In the genomic region with DNA sequence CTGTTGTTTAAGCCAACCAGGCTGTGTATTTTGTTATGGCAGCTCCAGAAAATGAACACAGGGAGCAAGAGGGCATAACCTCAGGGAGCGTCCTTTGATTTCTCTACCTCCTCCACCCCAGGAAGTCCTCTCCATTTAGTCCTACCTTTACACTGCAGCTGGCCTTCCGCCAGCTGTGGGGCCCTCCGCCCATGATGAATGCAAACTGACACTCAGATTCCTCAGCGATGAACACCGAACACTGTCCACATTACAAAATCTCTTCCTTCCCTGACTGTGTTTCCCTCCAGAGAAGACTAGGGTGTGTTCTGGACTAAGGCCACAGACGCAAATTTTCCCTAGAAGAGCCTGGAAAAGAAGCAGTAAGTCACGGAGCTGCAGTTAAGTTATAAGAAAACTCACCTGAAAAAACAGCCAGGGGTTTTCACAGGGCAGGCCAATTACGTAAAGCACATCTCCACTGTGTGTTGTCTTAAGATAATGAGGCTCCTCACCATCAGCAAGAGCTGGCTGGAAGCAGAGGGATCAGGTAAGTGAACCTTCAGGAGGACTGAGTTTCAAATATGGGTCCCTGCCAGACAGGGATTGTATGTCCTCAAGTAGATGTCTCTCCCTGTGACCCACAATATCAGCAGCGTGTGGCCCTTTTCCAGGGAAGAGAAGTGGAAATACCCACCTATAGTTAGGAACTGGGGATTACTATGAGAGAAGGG, we compare ENCODE assay signal across 2 cellular contexts.
A peak's percentile ranks its signal among the peaks of the same experiment; 100 is the strongest.
TF ChIP-seq lines count a peak whose summit lies in the region.

No MANE protein-coding gene starts in this region.

TF ChIP-seq in A549, 52 proteins besides CTCF, POLR2A, EP300 and RAD21 (continued from another document):
- TF ChIP-seq JUNB (IDR thresholded peaks at IDR 0.05) (peak; percentile 46), ESRRA (IDR thresholded peaks at IDR 0.05; ENCODE audit: borderline replicate concordance, low read length) (no peak), TFCP2L1 (CRISPR knock-in tag; IDR thresholded peaks at IDR 0.05) (no peak), EHF (CRISPR knock-in tag; IDR thresholded peaks at IDR 0.05) (no peak), RARB (CRISPR knock-in tag; IDR thresholded peaks at IDR 0.05) (no peak), PBX3 (IDR thresholded peaks at IDR 0.05) (no peak), ZSCAN20 (CRISPR knock-in tag; IDR thresholded peaks at IDR 0.05) (no peak), EHMT2 (IDR thresholded peaks at IDR 0.05; ENCODE audit: low read depth) (no peak), SREBF2 (IDR thresholded peaks at IDR 0.05) (no peak), SMC3 (IDR thresholded peaks at IDR 0.05) (0 out of 3 replicates have a peak, but pooled peaks have one; percentile 4), GATA3 (IDR thresholded peaks at IDR 0.05; ENCODE audit: borderline replicate concordance) (peak; percentile 48; the same call in 1 of the 2 replicates), NPAS2 (CRISPR knock-in tag; IDR thresholded peaks at IDR 0.05; ENCODE audit: borderline replicate concordance) (no peak), HOXA7 (CRISPR knock-in tag; IDR thresholded peaks at IDR 0.05) (no peak), ZNF302 (CRISPR knock-in tag; IDR thresholded peaks at IDR 0.05) (no peak), CBX8 (IDR thresholded peaks at IDR 0.05) (no peak), HEYL (CRISPR knock-in tag; IDR thresholded peaks at IDR 0.05) (no peak), PHF8 (IDR thresholded peaks at IDR 0.05; ENCODE audit: borderline replicate concordance, low read depth) (no peak), HDAC2 (IDR thresholded peaks at IDR 0.05) (no peak), FOSL2 (IDR thresholded peaks at IDR 0.05) (no peak), FOSL2 (CRISPR knock-in tag; IDR thresholded peaks at IDR 0.05) (0 out of 2 replicates have a peak, but pooled peaks have one; percentile 28), CEBPB (IDR thresholded peaks at IDR 0.05) (peak in 1 of 2 experiments; percentile 39; a peak in 1 of 4 replicates), ATOH8 (CRISPR knock-in tag; IDR thresholded peaks at IDR 0.05; ENCODE audit: low read depth) (no peak), JUN (IDR thresholded peaks at IDR 0.05) (peak in 1 of 2 experiments; percentile 26; a peak in 2 of 5 replicates), ZFP36 (IDR thresholded peaks at IDR 0.05; ENCODE audit: borderline replicate concordance, partially characterized antibody) (no peak), RCOR1 (IDR thresholded peaks at IDR 0.05; ENCODE audit: low read depth, low read length) (no peak), CBX2 (IDR thresholded peaks at IDR 0.05; ENCODE audit: borderline replicate concordance, low read depth) (no peak), FOXS1 (CRISPR knock-in tag; IDR thresholded peaks at IDR 0.05) (no peak), MYC (IDR thresholded peaks at IDR 0.05; ENCODE audit: borderline replicate concordance, low read length) (no peak), NR3C1 (IDR thresholded peaks at IDR 0.05) (no peak), CHD2 (IDR thresholded peaks at IDR 0.05; ENCODE audit: low read length, partially characterized antibody) (no peak), RFX5 (IDR thresholded peaks at IDR 0.05) (no peak), HOXB5 (CRISPR knock-in tag; IDR thresholded peaks at IDR 0.05) (no peak), BHLHE40 (IDR thresholded peaks at IDR 0.05; ENCODE audit: low read depth, low read length) (no peak)
- TF ChIP-seq, protein P1, sequence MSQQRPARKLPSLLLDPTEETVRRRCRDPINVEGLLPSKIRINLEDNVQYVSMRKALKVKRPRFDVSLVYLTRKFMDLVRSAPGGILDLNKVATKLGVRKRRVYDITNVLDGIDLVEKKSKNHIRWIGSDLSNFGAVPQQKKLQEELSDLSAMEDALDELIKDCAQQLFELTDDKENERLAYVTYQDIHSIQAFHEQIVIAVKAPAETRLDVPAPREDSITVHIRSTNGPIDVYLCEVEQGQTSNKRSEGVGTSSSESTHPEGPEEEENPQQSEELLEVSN (IDR thresholded peaks at IDR 0.05; ENCODE audit: borderline replicate concordance, low read depth), result no peak
- TF ChIP-seq, protein P2, sequence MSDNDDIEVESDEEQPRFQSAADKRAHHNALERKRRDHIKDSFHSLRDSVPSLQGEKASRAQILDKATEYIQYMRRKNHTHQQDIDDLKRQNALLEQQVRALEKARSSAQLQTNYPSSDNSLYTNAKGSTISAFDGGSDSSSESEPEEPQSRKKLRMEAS (IDR thresholded peaks at IDR 0.05), result no peak; the same call in 1 of the 2 replicates
- TF ChIP-seq, protein P3, sequence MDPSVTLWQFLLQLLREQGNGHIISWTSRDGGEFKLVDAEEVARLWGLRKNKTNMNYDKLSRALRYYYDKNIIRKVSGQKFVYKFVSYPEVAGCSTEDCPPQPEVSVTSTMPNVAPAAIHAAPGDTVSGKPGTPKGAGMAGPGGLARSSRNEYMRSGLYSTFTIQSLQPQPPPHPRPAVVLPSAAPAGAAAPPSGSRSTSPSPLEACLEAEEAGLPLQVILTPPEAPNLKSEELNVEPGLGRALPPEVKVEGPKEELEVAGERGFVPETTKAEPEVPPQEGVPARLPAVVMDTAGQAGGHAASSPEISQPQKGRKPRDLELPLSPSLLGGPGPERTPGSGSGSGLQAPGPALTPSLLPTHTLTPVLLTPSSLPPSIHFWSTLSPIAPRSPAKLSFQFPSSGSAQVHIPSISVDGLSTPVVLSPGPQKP (IDR thresholded peaks at IDR 0.05; ENCODE audit: low read depth, low read length), result no peak

TF ChIP-seq in H1, 55 proteins besides CTCF, POLR2A, EP300 and RAD21:
- TF ChIP-seq, protein P2 (IDR thresholded peaks at IDR 0.05), result no peak
- TF ChIP-seq POU5F1 (IDR thresholded peaks at IDR 0.05; ENCODE audit: low read depth, low read length), result no peak
TF ChIP-seq in H1: peak in this region for 0.
